28 cellular contexts compared by ENCODE assay signal in genomic region chr7:135970045-135970444, GRCh38.
"Had no signal": no experiment of that assay in that cellular context is flagged by ENCODE, and none has a peak within 500 bp of the region (broad histone marks: within the 10 kb centered on the region; RNA-seq: fewer than 3 reads in every experiment).

No MANE protein-coding gene starts in this region.

- DNase-seq: activated CD4-positive, alpha-beta T cell treated with anti-CD3 and anti-CD28 coated beads for 36 hours; activated CD4-positive, CD25-positive, alpha-beta regulatory T cell; activated gamma-delta T cell; activated naive CD4-positive, alpha-beta T cell treated with anti-CD3 and anti-CD28 coated beads, Interleukin-2, amount 10 ng/mL, durations not matched to agents 7 days and 5 days; amniotic stem cell; brain microvascular endothelial cell; head of caudate nucleus; hippocampal formation; immature natural killer cell; kidney glomerular epithelial cell; lower lobe of right lung; mucosa of descending colon; nephron progenitor cell; nucleus accumbens; pancreas; psoas muscle; sigmoid colon; small intestine; stimulated activated CD4-positive, alpha-beta T cell treated with anti-CD3 and anti-CD28 coated beads, Interleukin-1b, Interleukin-23, amount 100 ng/mL, for 48 hours; stimulated activated CD4-positive, alpha-beta T cell treated with anti-CD3 and anti-CD28 coated beads, Interleukin-4, amount 100 ng/mL, for 4 hours; stimulated activated CD8-positive, alpha-beta memory T cell treated with anti-CD3 and anti-CD28 coated beads, Interleukin-4, amount 100 ng/mL, for 48 hours; stimulated activated naive B cell treated with anti-CD40 and anti-IgM and Interleukin-4, amounts not matched to agents 10 μg/mL and 1 μg/mL and 100 μg/mL, for 72 hours; stomach; T-helper 2 cell; thyroid gland; upper lobe of left lung had no signal

- H3K36me3 ChIP-seq: thyroid gland, vagina had no signal

- H3K9me3 Mint-ChIP-seq: activated naive CD4-positive, alpha-beta T cell treated with anti-CD3 and anti-CD28 coated beads, Interleukin-2, amount 10 ng/mL, durations not matched to agents 7 days and 5 days; immature natural killer cell; nephron progenitor cell had no signal

- H3K27ac Mint-ChIP-seq: activated CD4-positive, alpha-beta T cell treated with anti-CD3 and anti-CD28 coated beads for 36 hours; activated naive CD4-positive, alpha-beta T cell treated with anti-CD3 and anti-CD28 coated beads, Interleukin-2, amount 10 ng/mL, durations not matched to agents 7 days and 5 days; nephron progenitor cell had no signal

- H3K27ac ChIP-seq: brain microvascular endothelial cell, lower lobe of right lung, pancreas, psoas muscle, sigmoid colon, thyroid gland, vagina had no signal

- ATAC-seq: activated CD4-positive, alpha-beta T cell treated with anti-CD3 and anti-CD28 coated beads for 36 hours; left lobe of liver; lower lobe of right lung; mucosa of descending colon; pancreas; psoas muscle had no signal

- H3K4me3 Mint-ChIP-seq: activated CD4-positive, alpha-beta T cell treated with anti-CD3 and anti-CD28 coated beads for 36 hours; activated naive CD4-positive, alpha-beta T cell treated with anti-CD3 and anti-CD28 coated beads, Interleukin-2, amount 10 ng/mL, durations not matched to agents 7 days and 5 days; nephron progenitor cell had no signal

- H3K27me3 Mint-ChIP-seq: activated CD4-positive, alpha-beta T cell treated with anti-CD3 and anti-CD28 coated beads for 36 hours; activated naive CD4-positive, alpha-beta T cell treated with anti-CD3 and anti-CD28 coated beads, Interleukin-2, amount 10 ng/mL, durations not matched to agents 7 days and 5 days; stimulated activated naive B cell treated with anti-CD40 and anti-IgM and Interleukin-4, amounts not matched to agents 10 μg/mL and 1 μg/mL and 100 μg/mL, for 72 hours had no signal

- H3K9me3 ChIP-seq: lower lobe of right lung, mucosa of descending colon, pancreas, psoas muscle, sigmoid colon, stomach, thyroid gland, upper lobe of left lung, vagina had no signal

- H3K4me3 ChIP-seq: lower lobe of right lung, mucosa of descending colon, pancreas, psoas muscle, sigmoid colon, stomach, thyroid gland, upper lobe of left lung, vagina had no signal

- H3K27me3 ChIP-seq: brain microvascular endothelial cell, pancreas, sigmoid colon, stomach, thyroid gland, upper lobe of left lung, vagina had no signal
